In genomic region chr11:132258865-132259264, GRCh38 we compare ENCODE assay signal across 16 cellular contexts.
"Had no signal": no experiment of that assay in that cellular context is flagged by ENCODE, and none has a peak within 500 bp of the region (broad histone marks: within the 10 kb centered on the region; RNA-seq: fewer than 3 reads in every experiment).

No MANE protein-coding gene starts in this region.

- H3K27ac ChIP-seq: adrenal gland, esophagus squamous epithelium, heart right ventricle, left ventricle myocardium inferior, sigmoid colon, vagina had no signal

- H3K9me3 Mint-ChIP-seq: activated naive CD4-positive, alpha-beta T cell treated with anti-CD3 and anti-CD28 coated beads for 36 hours; T-helper 1 cell treated with Interleukin-12 subunit alpha and Interleukin-12 subunit beta and Interleukin-4 antibody, amounts not matched to agents 30 μg/mL and 1 μg/mL, for 36 hours; WTC11 had no signal

- H3K27ac Mint-ChIP-seq: activated naive CD4-positive, alpha-beta T cell treated with anti-CD3 and anti-CD28 coated beads for 36 hours; natural killer cell treated with Interleukin-12 subunit alpha and Interleukin-12 subunit beta and Interleukin-15 and Interleukin-18, amount 100 ng/mL, for 72 hours; stimulated activated naive CD8-positive, alpha-beta T cell treated with anti-CD3 and anti-CD28 coated beads, Interleukin-15, amount 100 ng/mL, for 72 hours; T-helper 1 cell treated with Interleukin-12 subunit alpha and Interleukin-12 subunit beta and Interleukin-4 antibody, amounts not matched to agents 30 μg/mL and 1 μg/mL, for 36 hours; WTC11 had no signal

- H3K4me1 ChIP-seq: adrenal gland, esophagus squamous epithelium, left ventricle myocardium inferior, sigmoid colon, vagina had no signal

- H3K27me3 Mint-ChIP-seq: natural killer cell treated with Interleukin-12 subunit alpha and Interleukin-12 subunit beta and Interleukin-15 and Interleukin-18, amount 100 ng/mL, for 72 hours had no signal

- H3K4me1 Mint-ChIP-seq: stimulated activated naive CD8-positive, alpha-beta T cell treated with anti-CD3 and anti-CD28 coated beads, Interleukin-15, amount 100 ng/mL, for 72 hours; WTC11 had no signal

- H3K36me3 Mint-ChIP-seq: natural killer cell treated with Interleukin-12 subunit alpha and Interleukin-12 subunit beta and Interleukin-15 and Interleukin-18, amount 100 ng/mL, for 72 hours; WTC11 had no signal

- DNase-seq: activated CD4-positive, alpha-beta T cell treated with anti-CD3 and anti-CD28 coated beads for 48 hours; activated CD8-positive, alpha-beta memory T cell treated with anti-CD3 and anti-CD28 coated beads for 24 hours; activated naive CD4-positive, alpha-beta T cell treated with anti-CD3 and anti-CD28 coated beads for 36 hours; adrenal gland; esophagus squamous epithelium; heart right ventricle; islet precursor cell; left ventricle myocardium inferior; mesenchymal stem cell; sigmoid colon; stimulated activated CD4-positive, alpha-beta T cell treated with anti-CD3 and anti-CD28 coated beads, Interleukin-4, amount 100 ng/mL, for 1 hour; stimulated activated naive CD8-positive, alpha-beta T cell treated with anti-CD3 and anti-CD28 coated beads, Interleukin-15, amount 100 ng/mL, for 72 hours had no signal

- H3K4me3 Mint-ChIP-seq: activated naive CD4-positive, alpha-beta T cell treated with anti-CD3 and anti-CD28 coated beads for 36 hours; natural killer cell treated with Interleukin-12 subunit alpha and Interleukin-12 subunit beta and Interleukin-15 and Interleukin-18, amount 100 ng/mL, for 72 hours; stimulated activated naive CD8-positive, alpha-beta T cell treated with anti-CD3 and anti-CD28 coated beads, Interleukin-15, amount 100 ng/mL, for 72 hours; T-helper 1 cell treated with Interleukin-12 subunit alpha and Interleukin-12 subunit beta and Interleukin-4 antibody, amounts not matched to agents 30 μg/mL and 1 μg/mL, for 36 hours; WTC11 had no signal

- ATAC-seq: heart right ventricle; natural killer cell treated with Interleukin-12 subunit alpha and Interleukin-12 subunit beta and Interleukin-15 and Interleukin-18, amount 100 ng/mL, for 72 hours; stimulated activated naive CD8-positive, alpha-beta T cell treated with anti-CD3 and anti-CD28 coated beads, Interleukin-15, amount 100 ng/mL, for 72 hours; WTC11 had no signal

- H3K36me3 ChIP-seq: adrenal gland, esophagus squamous epithelium, heart right ventricle, left ventricle myocardium inferior, sigmoid colon, vagina had no signal

- H3K9me3 ChIP-seq: adrenal gland, esophagus squamous epithelium, heart right ventricle, left ventricle myocardium inferior, sigmoid colon, vagina had no signal

- H3K27me3 ChIP-seq: adrenal gland, esophagus squamous epithelium, heart right ventricle, sigmoid colon, vagina had no signal

- H3K4me3 ChIP-seq: adrenal gland, esophagus squamous epithelium, heart right ventricle, left ventricle myocardium inferior, sigmoid colon, vagina had no signal
